ENCODE assay signal across 17 cellular contexts in the genomic region with DNA sequence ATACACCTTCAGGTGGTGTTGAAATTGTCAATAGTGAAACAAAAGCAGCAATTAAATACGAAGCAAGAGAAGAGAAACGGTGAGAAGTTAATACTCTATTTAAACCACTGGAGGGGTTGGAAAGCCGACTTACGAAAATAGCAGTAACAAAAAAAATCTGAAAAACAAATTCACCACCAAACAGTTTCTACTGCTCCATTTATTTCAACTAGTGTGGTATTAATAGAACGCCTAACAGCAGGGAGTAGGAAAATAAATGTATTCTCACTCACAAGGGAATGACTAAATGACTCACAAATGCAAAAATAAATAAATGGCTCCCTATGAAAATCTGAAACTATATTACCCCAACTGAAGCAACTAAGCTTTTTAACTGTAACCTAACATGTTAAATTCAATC.
DNase-seq lines count a peak whose midpoint lies in the region; ATAC-seq and TF ChIP-seq lines count a peak whose summit lies in the region.
"Had no signal": no experiment of that assay in that cellular context is flagged by ENCODE, and none has a peak within 500 bp of the region (broad histone marks: within the 10 kb centered on the region; RNA-seq: fewer than 3 reads in every experiment).

No MANE protein-coding gene starts in this region.

- TF ChIP-seq EP300 in suprapubic skin (IDR thresholded peaks at IDR 0.05) = no peak

- no peak for ATAC-seq in GM19328 (IDR thresholded peaks at IDR 0.05; ENCODE audit: unreplicated experiment)
- ATAC-seq: left cardiac atrium, mucosa of descending colon had no signal

- no peaks in the 10 kb centered on the region for H3K36me3 ChIP-seq in HUES64 (ENCODE audit: insufficient read depth, low read length)
- no peaks in the 10 kb centered on the region for H3K36me3 ChIP-seq in suprapubic skin
- H3K36me3 ChIP-seq: colonic mucosa, heart right ventricle, stomach had no signal

- H3K4me1 ChIP-seq in HUES64 (ENCODE audit: insufficient read depth, low read length) = peaks cover 36% of the 10 kb centered on the region
- H3K4me1 ChIP-seq in suprapubic skin = peaks cover 18% of the 10 kb centered on the region
- H3K4me1 ChIP-seq: colonic mucosa had no signal

- WGBS in HUES64 = 94% methylated on average over 5 of the region's 5 CpGs
- 57% methylated on average over 5 of the region's 5 CpGs for WGBS in suprapubic skin

- H3K27ac ChIP-seq in HUES64 (ENCODE audit: low read depth, low read length) (0 out of 2 replicates have a peak overlapping the region, but pooled peaks have one; percentile 0), suprapubic skin (peak overlapping the region; percentile 34)
- H3K27ac ChIP-seq: colonic mucosa, epithelial cell of prostate, KMS-11 had no signal

- H3K27me3 ChIP-seq in HUES64 (ENCODE audit: insufficient read depth, low read length) = no peaks in the 10 kb centered on the region
- H3K27me3 ChIP-seq in suprapubic skin = no peaks in the 10 kb centered on the region
- H3K27me3 ChIP-seq: colonic mucosa, heart right ventricle, stomach had no signal

- no peak overlapping the region for H3K9ac ChIP-seq in HUES64 (ENCODE audit: low read depth, low read length)
- H3K9ac ChIP-seq: KMS-11 had no signal

- no peak for TF ChIP-seq POLR2A in suprapubic skin (IDR thresholded peaks at IDR 0.05)

- no peak for TF ChIP-seq CTCF in suprapubic skin (IDR thresholded peaks at IDR 0.05)

- DNase-seq in astrocyte of the hippocampus (ENCODE audit: low read depth, low spot score) = peak; percentile 25
- DNase-seq in hepatic stellate cell (ENCODE audit: low spot score) = peak; percentile 40
- no peak for DNase-seq in suprapubic skin (ENCODE audit: low spot score in 2 of 2)
- no peak for DNase-seq in activated naive CD4-positive, alpha-beta T cell treated with Interleukin-2 at 50 U/mL for 16 hours
- no peak for DNase-seq in activated naive CD4-positive, alpha-beta T cell treated with anti-CD3 and anti-CD28 coated beads, Interleukin-2, amount 50 U/mL, for 16 hours
- DNase-seq in cortex of kidney (lab: John Stamatoyannopoulos, UW) = no peak
- DNase-seq: activated CD4-positive, alpha-beta T cell treated with anti-CD3 and anti-CD28 coated beads, Interleukin-2, amount 10 ng/mL, durations not matched to agents 7 days and 5 days; colonic mucosa; heart right ventricle; left cardiac atrium; mucosa of descending colon; posterior cingulate gyrus; stomach had no signal

- H3K4me3 ChIP-seq in HUES64 (ENCODE audit: low read length) = no peak overlapping the region
- peak overlapping the region; percentile 33 for H3K4me3 ChIP-seq in suprapubic skin
- H3K4me3 ChIP-seq: colonic mucosa, mucosa of descending colon had no signal

- H3K9me3 ChIP-seq in HUES64 (ENCODE audit: insufficient read depth, low read depth, low read length) (no peaks in the 10 kb centered on the region), suprapubic skin (no peaks in the 10 kb centered on the region)
- H3K9me3 ChIP-seq: colonic mucosa, heart right ventricle, mucosa of descending colon, stomach had no signal

Comparison
In these comparisons a context has a peak if more than half of its experiments do, and no peak if none do; other contexts are left out.
1. DNase-seq: peak in astrocyte of the hippocampus (single experiment) and hepatic stellate cell (single experiment); none in suprapubic skin (0 of 2), activated naive CD4-positive, alpha-beta T cell treated with Interleukin-2 at 50 U/mL for 16 hours (single experiment), activated naive CD4-positive, alpha-beta T cell treated with anti-CD3 and anti-CD28 coated beads, Interleukin-2, amount 50 U/mL, for 16 hours (single experiment) and cortex of kidney (single experiment).